In genomic region chr1:35714921-35715567, GRCh38 we compare ENCODE assay signal across 14 cellular contexts. TPM values are rescaled to one million over a fixed set of nuclear protein-coding genes. Genes with fewer than 3 reads are reported as not detected.
DNase-seq lines count a peak whose midpoint lies in the region; ATAC-seq and TF ChIP-seq lines count a peak whose summit lies in the region.
"Had no signal": no experiment of that assay in that cellular context is flagged by ENCODE, and none has a peak within 500 bp of the region (broad histone marks: within the 10 kb centered on the region; RNA-seq: fewer than 3 reads in every experiment).

No MANE protein-coding gene starts in this region.

- H3K4me1 ChIP-seq in mammary epithelial cell (ENCODE audit: insufficient read depth, low read length) (peaks cover 18% of the 10 kb centered on the region), subcutaneous abdominal adipose tissue (ENCODE audit: control insufficient read depth in 5 of 5, insufficient read depth in 5 of 5, low read length in 5 of 5) (peaks cover 7 to 41% (median 37%) of the 10 kb centered on the region in 5 donors)
- H3K4me1 ChIP-seq: pancreas had no signal

- 100% methylated on average over 2 of the region's 2 CpGs for WGBS in mammary epithelial cell (ENCODE audit: low coverage, missing lambda C conversion rate)

- H3K9me3 ChIP-seq in mammary epithelial cell (replicated peaks; ENCODE audit: insufficient read depth, low read length) = no peaks in the 10 kb centered on the region
- no peaks in the 10 kb centered on the region for H3K9me3 ChIP-seq in subcutaneous abdominal adipose tissue (ENCODE audit: control insufficient read depth in 5 of 5, low read length in 5 of 5)
- H3K9me3 ChIP-seq: body of pancreas, gastroesophageal sphincter, pancreas, thyroid gland had no signal

- H3K27me3 ChIP-seq in mammary epithelial cell (ENCODE audit: insufficient read depth, low read length) = no peaks in the 10 kb centered on the region
- H3K27me3 ChIP-seq in subcutaneous abdominal adipose tissue (ENCODE audit: control insufficient read depth in 5 of 5, insufficient read depth in 4 of 5, low read length in 5 of 5) = no peaks in the 10 kb centered on the region
- H3K27me3 ChIP-seq: body of pancreas, gastroesophageal sphincter, pancreas, thyroid gland had no signal

- DNase-seq in MCF 10A (ENCODE audit: unreplicated experiment) = no peak
- no peak for DNase-seq in mammary epithelial cell
- no peak for DNase-seq in NB4 (ENCODE audit: low read depth)
- DNase-seq in effector memory CD8-positive, alpha-beta T cell = no peak
- no peak for DNase-seq in COR-L47 (lab: John Stamatoyannopoulos, UW)
- no peak for DNase-seq in GM13977 (ENCODE audit: low spot score)
- DNase-seq: NCI-H1436 treated with DMSO at 0.1 percent for 48 hours had no signal

- no peak overlapping the region for H3K4me2 ChIP-seq in mammary epithelial cell (ENCODE audit: insufficient read depth, low read depth, low read length)

- H3K36me3 Mint-ChIP-seq in MCF 10A (ENCODE audit: insufficient read depth, unreplicated experiment) = peaks cover 8% of the 10 kb centered on the region
- H3K36me3 Mint-ChIP-seq in effector memory CD8-positive, alpha-beta T cell (ENCODE audit: insufficient read depth) = peaks cover 2% of the 10 kb centered on the region

- H3K27ac Mint-ChIP-seq in MCF 10A (ENCODE audit: low read depth, unreplicated experiment) = peak overlapping the region; percentile 42
- peak overlapping the region; percentile 2 to 82 for H3K27ac Mint-ChIP-seq in effector memory CD8-positive, alpha-beta T cell
- H3K27ac Mint-ChIP-seq: T-cell had no signal

- H3K27ac ChIP-seq in mammary epithelial cell (ENCODE audit: insufficient read depth, low read depth, low read length) (no peak overlapping the region), subcutaneous abdominal adipose tissue (ENCODE audit: low read depth, low read length) (no peak overlapping the region)
- H3K27ac ChIP-seq: body of pancreas, gastroesophageal sphincter, pancreas, thyroid gland had no signal

- H3K9me3 Mint-ChIP-seq in MCF 10A (ENCODE audit: unreplicated experiment) = no peaks in the 10 kb centered on the region
- no peaks in the 10 kb centered on the region for H3K9me3 Mint-ChIP-seq in effector memory CD8-positive, alpha-beta T cell
- H3K9me3 Mint-ChIP-seq: T-cell had no signal

- H4K20me1 ChIP-seq in mammary epithelial cell (ENCODE audit: insufficient read depth, low read length) = no peaks in the 10 kb centered on the region

- ATAC-seq in effector memory CD8-positive, alpha-beta T cell (replicated peaks) = no peak
- ATAC-seq in GM19455 (IDR thresholded peaks at IDR 0.05; ENCODE audit: unreplicated experiment) = no peak

- in situ Hi-C loops in mammary epithelial cell (cut with MboI; ENCODE audit: low sequenced_read_pairs in 2 of 2) (no loop called here), GM13977 (cut with MboI; ENCODE audit: low pct_unique_long_range_greater_than_20kb, low sequenced_read_pairs, unreplicated experiment) (loop anchor here (10.0 kb wide), 1 partner anchor 140 kb away; the partner anchor contains the start of gene TFAP2E)

- H3K4me3 Mint-ChIP-seq in MCF 10A (ENCODE audit: unreplicated experiment) = no peak overlapping the region
- peak overlapping the region; percentile 58 to 70 for H3K4me3 Mint-ChIP-seq in effector memory CD8-positive, alpha-beta T cell

- H3K36me3 ChIP-seq in mammary epithelial cell (ENCODE audit: insufficient read depth, low read length) (no peaks in the 10 kb centered on the region), subcutaneous abdominal adipose tissue (ENCODE audit: control insufficient read depth in 5 of 5, insufficient read depth in 5 of 5, low read length in 5 of 5) (peaks cover 0 to 31% (median 18%) of the 10 kb centered on the region in 5 donors)
- H3K36me3 ChIP-seq: pancreas, thyroid gland had no signal

- H2AFZ ChIP-seq in mammary epithelial cell (ENCODE audit: low read depth, low read length) = no peak overlapping the region

- no peak for TF ChIP-seq POLR2A in NB4 (IDR thresholded peaks at IDR 0.05; ENCODE audit: extremely low read depth, insufficient read length)

- H3K27me3 Mint-ChIP-seq in MCF 10A (ENCODE audit: insufficient read depth, unreplicated experiment) = no peaks in the 10 kb centered on the region
- H3K27me3 Mint-ChIP-seq in effector memory CD8-positive, alpha-beta T cell = no peaks in the 10 kb centered on the region
- H3K27me3 Mint-ChIP-seq: T-cell had no signal

- BruUV-seq in MCF 10A (replicated peaks; lab: Mats Ljungman, UMichigan) = no TSS peak
- no TSS peak for BruUV-seq in mammary epithelial cell (replicated peaks; lab: Mats Ljungman, UMichigan)

- peaks cover 37% of the 10 kb centered on the region for H3K4me1 Mint-ChIP-seq in MCF 10A (ENCODE audit: insufficient read depth, unreplicated experiment)
- H3K4me1 Mint-ChIP-seq in effector memory CD8-positive, alpha-beta T cell (ENCODE audit: low read depth in 2 of 2) = peaks cover 34 to 39% of the 10 kb centered on the region in 2 donors

- no peak for TF ChIP-seq CTCF in MCF 10A (IDR thresholded peaks at IDR 0.05; ENCODE audit: unreplicated experiment)
- no peak for TF ChIP-seq CTCF in mammary epithelial cell (conservative IDR thresholded peaks at IDR 0.05 in 1 of 2, IDR thresholded peaks at IDR 0.05 in 1 of 2; ENCODE audit: extremely low read depth in 1 of 2, insufficient read depth in 1 of 2, low read depth in 1 of 2, low read length in 2 of 2)
- TF ChIP-seq CTCF in NB4 (IDR thresholded peaks at IDR 0.05; ENCODE audit: low read depth, low read length) = no peak
- no peak for TF ChIP-seq CTCF in GM13977 (IDR thresholded peaks at IDR 0.05; ENCODE audit: extremely low read depth, insufficient read depth, missing control alignments)

- intact Hi-C loops in MCF 10A (cut with micrococcal nuclease) (loop anchor here (1.0 to 5.0 kb wide), 2 partner anchors 57 to 146 kb away; no protein-coding TSS in a partner anchor), mammary epithelial cell (cut with micrococcal nuclease) (loop anchor here (2.0 kb wide), 2 partner anchors 74 to 146 kb away; partner anchors contain the start of gene PSMB2)

- POLR2A ChIA-PET in MCF 10A (lab: Yijun Ruan, JAX) = interaction anchor here (0.9 to 2.8 kb wide), 6 partner anchors 70 to 159 kb away, joined by 3 to 14 read pairs (median 4); no protein-coding TSS in a partner anchor

- dilution Hi-C loops in mammary epithelial cell (cut with HindIII; ENCODE audit: low sequenced_read_pairs) = no loop called here

- CTCF ChIA-PET in MCF 10A (lab: Yijun Ruan, JAX) = interaction anchor here (0.7 to 4.9 kb wide), 40 partner anchors 11 to 512 kb away, joined by 3 to 69 read pairs (median 4); partner anchors contain the start of genes CLSPN, KIAA0319L and NCDN
- CTCF ChIA-PET in mammary epithelial cell (lab: Charles Lee; ENCODE audit: low non-redundant PET) = interaction anchor here (0.6 to 1.4 kb wide), 9 partner anchors 10 to 493 kb away, joined by 3 to 23 read pairs (median 3); no protein-coding TSS in a partner anchor

- H3K9ac ChIP-seq in mammary epithelial cell (ENCODE audit: insufficient read depth, low read length) (no peak overlapping the region), subcutaneous abdominal adipose tissue (ENCODE audit: low read length in 5 of 5) (no peak overlapping the region)

- no peak overlapping the region for H3K4me3 ChIP-seq in mammary epithelial cell (replicated peaks in 1 of 3; ENCODE audit: insufficient read depth in 1 of 3, low read depth in 2 of 3, low read length in 3 of 3)
- peak overlapping the region; percentile 49 for H3K4me3 ChIP-seq in NB4 (ENCODE audit: low read depth, low read length)
- H3K4me3 ChIP-seq in subcutaneous abdominal adipose tissue (ENCODE audit: low read depth in 1 of 5, low read length in 5 of 5) = peak overlapping the region in 3 of 5 donors; percentile 1 to 15 (median 13)
- H3K4me3 ChIP-seq: body of pancreas, pancreas, thyroid gland had no signal

- H3K79me2 ChIP-seq in mammary epithelial cell (ENCODE audit: insufficient read depth, low read length) = peaks cover 45% of the 10 kb centered on the region

RNA-seq across cellular contexts. Expression of gene C1orf216, which starts 3.6 kb away (rescaled TPM):
- total RNA-seq in MCF 10A (2022) (7.1 and 8.3 TPM in 2 replicates), mammary epithelial cell (10 to 100 TPM in 1 of 2 donors, 1 to 10 TPM in 1; 9.3 to 15.8 TPM)
- polyA plus RNA-seq in mammary epithelial cell = 9.7 TPM
- 17.2 TPM for polyA minus RNA-seq in mammary epithelial cell

RNA-seq across cellular contexts. Expression of gene CLSPN, which starts 54.7 kb away (rescaled TPM):
- total RNA-seq in MCF 10A (2022) = 1.6 and 4.3 TPM in 2 replicates
- 10 to 100 TPM in 1 of 2 donors, 1 to 10 TPM in 1; 2.3 to 29.4 TPM for total RNA-seq in mammary epithelial cell
- polyA plus RNA-seq in mammary epithelial cell = 16.4 TPM
- 35.1 TPM for polyA minus RNA-seq in mammary epithelial cell
- total RNA-seq: body of pancreas had no signal

Comparison
In these comparisons a context has a peak if more than half of its experiments do, and no peak if none do; other contexts are left out.
1. H3K4me3 ChIP-seq: peak in NB4 (single experiment) and subcutaneous abdominal adipose tissue (3 of 5); none in mammary epithelial cell (0 of 3).